ENCODE assay signal across 1 cellular context in the genomic region with DNA sequence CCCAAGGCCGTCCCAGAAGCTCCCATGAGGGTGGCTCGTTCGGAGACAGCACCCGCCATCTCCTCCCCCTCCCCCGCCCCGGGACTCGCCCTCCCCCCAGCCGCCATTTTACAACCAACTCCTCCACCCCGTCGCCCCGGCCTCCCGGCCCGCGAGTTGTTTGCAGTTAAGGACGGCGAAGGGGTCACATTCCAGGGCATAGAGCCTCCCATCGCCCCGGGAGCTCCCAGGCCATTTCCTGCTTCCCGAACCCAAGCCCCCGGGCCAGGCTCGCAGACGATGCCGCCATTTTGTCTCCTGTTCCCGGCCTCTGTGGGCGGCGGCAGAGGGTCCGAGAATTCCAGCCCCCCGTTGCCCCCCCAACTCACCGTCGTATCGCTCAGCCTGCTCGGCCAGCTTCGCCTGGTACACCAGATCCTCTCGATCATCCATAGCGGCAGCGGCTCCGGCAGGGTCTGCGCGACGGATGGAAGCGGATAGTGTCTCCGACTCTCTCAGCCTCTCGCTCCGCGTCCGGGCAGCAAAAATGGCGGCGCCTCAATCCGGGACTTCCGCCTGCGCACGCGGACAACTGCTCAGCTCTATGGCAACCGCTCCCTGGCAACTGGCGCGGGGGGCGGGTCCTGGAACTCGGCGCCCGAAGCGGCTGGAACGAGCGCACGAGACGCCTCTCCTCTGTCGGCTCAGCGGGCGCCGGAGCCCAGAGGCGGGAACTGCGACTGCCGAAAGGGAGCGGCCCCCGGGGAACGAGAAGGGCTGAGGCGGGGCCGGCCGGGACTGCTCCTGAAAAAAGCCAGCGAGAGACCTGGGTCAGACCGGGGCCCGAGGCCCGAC.
A peak's percentile ranks its signal among the peaks of the same experiment; 100 is the strongest.
TF ChIP-seq lines count a peak whose summit lies in the region.

TSS of gene YWHAE (minus strand) at position 544 of the 834 bp plus-strand sequence. CDS start at position 432, 112 bp downstream.

TF ChIP-seq in K562, 482 proteins besides CTCF, POLR2A, EP300 and RAD21 (continued from another document and continues in another):
- TF ChIP-seq TFAP4 (CRISPR knock-in tag; IDR thresholded peaks at IDR 0.05; ENCODE audit: borderline replicate concordance) (peak; percentile 72; the same call in 1 of the 2 replicates), KLF16 (IDR thresholded peaks at IDR 0.05) (no peak), POLR2B (IDR thresholded peaks at IDR 0.05; ENCODE audit: low read depth, partially characterized antibody) (peak; percentile 92), KLF6 (CRISPR knock-in tag; IDR thresholded peaks at IDR 0.05; ENCODE audit: borderline replicate concordance) (no peak; the same call in 1 of the 2 replicates), ATF2 (CRISPR knock-in tag; IDR thresholded peaks at IDR 0.05) (no peak), ZNF77 (CRISPR knock-in tag; IDR thresholded peaks at IDR 0.05) (no peak), ZNF282 (CRISPR knock-in tag; IDR thresholded peaks at IDR 0.05) (0 out of 2 replicates have a peak, but pooled peaks have one; percentile 25), ETV6 (IDR thresholded peaks at IDR 0.05; ENCODE audit: borderline replicate concordance in 1 of 2, low read depth in 2 of 2, low read length in 1 of 2) (no peak), ETV6 (CRISPR knock-in tag; IDR thresholded peaks at IDR 0.05; ENCODE audit: borderline replicate concordance) (no peak), FOXP4 (CRISPR knock-in tag; IDR thresholded peaks at IDR 0.05; ENCODE audit: borderline replicate concordance) (no peak), UBTF (IDR thresholded peaks at IDR 0.05; ENCODE audit: borderline replicate concordance in 1 of 2, low read depth in 2 of 2, low read length in 2 of 2) (peak; percentile 79 to 86; a peak in 3 of 4 replicates), PHF20 (IDR thresholded peaks at IDR 0.05; ENCODE audit: partially characterized antibody) (peak; percentile 84), GTF2F1 (IDR thresholded peaks at IDR 0.05; ENCODE audit: low read depth, low read length) (peak; percentile 76; the same call in 1 of the 2 replicates), EGR1 (conservative IDR thresholded peaks at IDR 0.05) (peak; percentile 73), MLLT1 (IDR thresholded peaks at IDR 0.05) (peak in 1 of 2 experiments; percentile 21; a peak in 1 of 4 replicates), KDM1A (IDR thresholded peaks at IDR 0.05) (peak in 1 of 2 experiments; percentile 95; a peak in 2 of 4 replicates)
- TF ChIP-seq, protein P1, sequence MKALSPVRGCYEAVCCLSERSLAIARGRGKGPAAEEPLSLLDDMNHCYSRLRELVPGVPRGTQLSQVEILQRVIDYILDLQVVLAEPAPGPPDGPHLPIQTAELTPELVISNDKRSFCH (CRISPR knock-in tag; IDR thresholded peaks at IDR 0.05): no peak
- TF ChIP-seq, protein P1 (tag; IDR thresholded peaks at IDR 0.05): peak; percentile 28; the same call in 1 of the 2 replicates
- TF ChIP-seq, protein P2, sequence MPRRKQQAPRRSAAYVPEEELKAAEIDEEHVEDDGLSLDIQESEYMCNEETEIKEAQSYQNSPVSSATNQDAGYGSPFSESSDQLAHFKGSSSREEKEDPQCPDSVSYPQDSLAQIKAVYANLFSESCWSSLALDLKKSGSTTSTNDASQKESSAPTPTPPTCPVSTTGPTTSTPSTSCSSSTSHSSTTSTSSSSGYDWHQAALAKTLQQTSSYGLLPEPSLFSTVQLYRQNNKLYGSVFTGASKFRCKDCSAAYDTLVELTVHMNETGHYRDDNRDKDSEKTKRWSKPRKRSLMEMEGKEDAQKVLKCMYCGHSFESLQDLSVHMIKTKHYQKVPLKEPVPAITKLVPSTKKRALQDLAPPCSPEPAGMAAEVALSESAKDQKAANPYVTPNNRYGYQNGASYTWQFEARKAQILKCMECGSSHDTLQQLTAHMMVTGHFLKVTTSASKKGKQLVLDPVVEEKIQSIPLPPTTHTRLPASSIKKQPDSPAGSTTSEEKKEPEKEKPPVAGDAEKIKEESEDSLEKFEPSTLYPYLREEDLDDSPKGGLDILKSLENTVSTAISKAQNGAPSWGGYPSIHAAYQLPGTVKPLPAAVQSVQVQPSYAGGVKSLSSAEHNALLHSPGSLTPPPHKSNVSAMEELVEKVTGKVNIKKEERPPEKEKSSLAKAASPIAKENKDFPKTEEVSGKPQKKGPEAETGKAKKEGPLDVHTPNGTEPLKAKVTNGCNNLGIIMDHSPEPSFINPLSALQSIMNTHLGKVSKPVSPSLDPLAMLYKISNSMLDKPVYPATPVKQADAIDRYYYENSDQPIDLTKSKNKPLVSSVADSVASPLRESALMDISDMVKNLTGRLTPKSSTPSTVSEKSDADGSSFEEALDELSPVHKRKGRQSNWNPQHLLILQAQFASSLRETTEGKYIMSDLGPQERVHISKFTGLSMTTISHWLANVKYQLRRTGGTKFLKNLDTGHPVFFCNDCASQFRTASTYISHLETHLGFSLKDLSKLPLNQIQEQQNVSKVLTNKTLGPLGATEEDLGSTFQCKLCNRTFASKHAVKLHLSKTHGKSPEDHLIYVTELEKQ (CRISPR knock-in tag; IDR thresholded peaks at IDR 0.05): no peak
- TF ChIP-seq, protein P3, sequence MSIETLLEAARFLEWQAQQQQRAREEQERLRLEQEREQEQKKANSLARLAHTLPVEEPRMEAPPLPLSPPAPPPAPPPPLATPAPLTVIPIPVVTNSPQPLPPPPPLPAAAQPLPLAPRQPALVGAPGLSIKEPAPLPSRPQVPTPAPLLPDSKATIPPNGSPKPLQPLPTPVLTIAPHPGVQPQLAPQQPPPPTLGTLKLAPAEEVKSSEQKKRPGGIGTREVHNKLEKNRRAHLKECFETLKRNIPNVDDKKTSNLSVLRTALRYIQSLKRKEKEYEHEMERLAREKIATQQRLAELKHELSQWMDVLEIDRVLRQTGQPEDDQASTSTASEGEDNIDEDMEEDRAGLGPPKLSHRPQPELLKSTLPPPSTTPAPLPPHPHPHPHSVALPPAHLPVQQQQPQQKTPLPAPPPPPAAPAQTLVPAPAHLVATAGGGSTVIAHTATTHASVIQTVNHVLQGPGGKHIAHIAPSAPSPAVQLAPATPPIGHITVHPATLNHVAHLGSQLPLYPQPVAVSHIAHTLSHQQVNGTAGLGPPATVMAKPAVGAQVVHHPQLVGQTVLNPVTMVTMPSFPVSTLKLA (conservative IDR thresholded peaks at IDR 0.05): peak; percentile 78 to 89
- TF ChIP-seq, protein P4, sequence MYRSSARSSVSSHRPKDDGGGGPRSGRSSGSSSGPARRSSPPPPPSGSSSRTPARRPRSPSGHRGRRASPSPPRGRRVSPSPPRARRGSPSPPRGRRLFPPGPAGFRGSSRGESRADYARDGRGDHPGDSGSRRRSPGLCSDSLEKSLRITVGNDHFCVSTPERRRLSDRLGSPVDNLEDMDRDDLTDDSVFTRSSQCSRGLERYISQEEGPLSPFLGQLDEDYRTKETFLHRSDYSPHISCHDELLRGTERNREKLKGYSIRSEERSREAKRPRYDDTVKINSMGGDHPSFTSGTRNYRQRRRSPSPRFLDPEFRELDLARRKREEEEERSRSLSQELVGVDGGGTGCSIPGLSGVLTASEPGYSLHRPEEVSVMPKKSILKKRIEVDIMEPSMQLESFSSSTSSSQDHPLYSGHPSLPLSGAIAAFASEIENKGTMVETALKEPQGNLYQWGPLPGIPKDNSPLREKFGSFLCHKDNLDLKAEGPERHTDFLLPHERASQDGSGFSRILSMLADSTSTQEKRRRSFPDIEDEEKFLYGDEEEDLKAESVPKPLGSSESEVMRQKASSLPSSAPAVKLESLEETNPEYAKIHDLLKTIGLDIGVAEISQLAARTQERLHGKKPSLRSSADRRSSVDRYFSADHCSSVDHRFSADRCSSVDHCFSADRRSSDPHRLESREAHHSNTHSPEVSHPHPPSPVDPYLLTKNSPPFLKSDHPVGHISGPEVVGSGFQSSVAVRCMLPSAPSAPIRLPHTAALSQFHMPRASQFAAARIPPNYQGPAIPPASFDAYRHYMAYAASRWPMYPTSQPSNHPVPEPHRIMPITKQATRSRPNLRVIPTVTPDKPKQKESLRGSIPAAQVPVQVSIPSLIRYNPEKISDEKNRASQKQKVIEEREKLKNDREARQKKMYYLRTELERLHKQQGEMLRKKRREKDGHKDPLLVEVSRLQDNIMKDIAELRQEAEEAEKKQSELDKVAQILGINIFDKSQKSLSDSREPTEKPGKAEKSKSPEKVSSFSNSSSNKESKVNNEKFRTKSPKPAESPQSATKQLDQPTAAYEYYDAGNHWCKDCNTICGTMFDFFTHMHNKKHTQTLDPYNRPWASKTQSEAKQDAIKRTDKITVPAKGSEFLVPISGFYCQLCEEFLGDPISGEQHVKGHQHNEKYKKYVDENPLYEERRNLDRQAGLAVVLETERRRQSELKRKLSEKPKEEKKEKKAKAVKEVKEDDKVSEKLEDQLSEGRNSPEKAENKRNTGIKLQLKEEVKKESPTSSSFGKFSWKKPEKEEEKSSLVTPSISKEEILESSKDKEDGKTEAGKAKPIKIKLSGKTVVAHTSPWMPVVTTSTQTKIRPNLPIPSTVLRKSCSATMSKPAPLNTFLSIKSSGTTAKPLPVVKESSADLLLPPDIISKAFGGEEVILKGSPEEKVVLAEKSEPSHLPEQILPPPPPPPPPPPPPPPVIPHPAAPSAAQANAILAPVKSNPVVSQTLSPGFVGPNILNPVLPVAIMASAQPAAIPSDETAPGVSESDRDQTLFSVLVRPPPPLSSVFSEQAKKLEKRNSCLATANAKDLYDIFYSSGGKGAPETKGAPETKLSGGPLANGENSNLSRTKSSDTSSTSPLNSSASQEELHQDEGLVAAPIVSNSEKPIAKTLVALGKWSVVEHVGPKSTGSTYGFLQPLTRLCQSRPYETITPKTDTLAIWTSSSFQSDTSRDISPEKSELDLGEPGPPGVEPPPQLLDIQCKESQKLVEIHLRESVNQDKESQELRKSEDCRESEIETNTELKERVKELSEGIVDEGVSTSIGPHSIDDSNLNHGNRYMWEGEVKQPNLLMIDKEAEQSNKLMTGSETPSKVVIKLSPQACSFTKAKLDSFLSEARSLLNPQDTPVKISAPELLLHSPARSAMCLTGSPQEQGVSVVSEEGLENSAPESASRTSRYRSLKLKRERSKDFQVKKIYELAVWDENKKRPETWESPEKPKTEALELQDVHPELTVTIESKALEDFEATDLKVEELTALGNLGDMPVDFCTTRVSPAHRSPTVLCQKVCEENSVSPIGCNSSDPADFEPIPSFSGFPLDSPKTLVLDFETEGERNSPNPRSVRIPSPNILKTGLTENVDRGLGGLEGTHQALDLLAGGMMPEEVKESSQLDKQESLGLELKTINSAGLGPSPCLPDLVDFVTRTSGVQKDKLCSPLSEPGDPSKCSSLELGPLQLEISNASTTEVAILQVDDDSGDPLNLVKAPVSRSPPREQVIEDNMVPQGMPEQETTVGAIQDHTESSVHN (IDR thresholded peaks at IDR 0.05; ENCODE audit: borderline replicate concordance in 1 of 2, low read depth in 1 of 2): peak in 1 of 2 experiments; percentile 93; a peak in 2 of 4 replicates
